Comparison of ENCODE assay signal across 8 cellular contexts in the genomic region with DNA sequence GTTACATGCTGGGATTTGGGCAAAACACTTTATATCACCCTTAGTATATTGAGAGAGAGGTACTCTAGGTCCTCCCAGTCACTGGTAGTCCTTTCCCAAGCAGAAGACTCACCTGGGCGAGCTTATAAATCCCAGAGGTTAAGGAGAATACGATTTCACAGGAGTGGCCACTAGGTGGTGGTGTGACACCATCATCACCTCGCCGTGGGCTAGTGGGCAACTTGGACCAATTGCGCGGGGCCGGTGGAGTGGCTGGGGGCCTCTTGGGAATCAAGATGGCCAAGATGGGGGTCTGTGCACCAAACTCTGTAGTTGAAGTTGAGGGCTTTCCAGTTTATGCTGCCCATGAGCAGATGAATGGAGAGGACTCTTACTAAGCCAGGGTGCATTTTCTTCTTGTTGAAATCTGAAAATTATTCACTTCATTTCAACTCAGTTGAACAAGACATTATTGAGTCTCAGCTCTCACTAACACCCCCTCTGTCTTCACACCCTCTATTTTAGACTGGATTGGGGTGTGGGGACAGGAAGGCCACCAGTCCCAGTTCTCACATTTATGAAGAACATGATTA. TPM values are rescaled to one million over a fixed set of nuclear protein-coding genes. Genes with fewer than 3 reads are reported as not detected.
DNase-seq lines count a peak whose midpoint lies in the region; ATAC-seq and TF ChIP-seq lines count a peak whose summit lies in the region.

No MANE protein-coding gene starts in this region.

- DNase-seq in AG04449 (ENCODE audit: low read depth, low spot score) (no peak), GM12865 (ENCODE audit: low read depth) (peak; percentile 53), NCI-H345 treated with DMSO at 0.1 percent for 48 hours (lab: John Stamatoyannopoulos, UW; ENCODE audit: unreplicated experiment) (peak; percentile 3), ascending aorta (ENCODE audit: low spot score in 2 of 2) (peak in 1 of 2 donors; percentile 67), iPS DF 4.7 (ENCODE audit: extremely low read depth, low spot score) (peak; percentile 56)
- DNase-seq in stimulated activated CD4-positive, alpha-beta T cell treated with anti-CD3 and anti-CD28 coated beads, Interleukin-2, amount 100 ng/mL, for 48 hours = peak; percentile 20 to 23
- DNase-seq in effector CD8-positive, alpha-beta T cell (lab: John Stamatoyannopoulos, UW) = no peak

- H3K4me1 ChIP-seq in ascending aorta = no peaks in the 10 kb centered on the region

- no peak for ATAC-seq in GM21423 (IDR thresholded peaks at IDR 0.05; ENCODE audit: unreplicated experiment)

- no peaks in the 10 kb centered on the region for H3K36me3 ChIP-seq in ascending aorta

- H3K4me3 ChIP-seq in AG04449 (ENCODE audit: low read depth, low read length) (no peak overlapping the region), GM12865 (ENCODE audit: low read depth, low read length) (no peak overlapping the region), ascending aorta (no peak overlapping the region)

- no peaks in the 10 kb centered on the region for H3K27me3 ChIP-seq in ascending aorta

- peak; percentile 48 for TF ChIP-seq CTCF in AG04449 (IDR thresholded peaks at IDR 0.05; ENCODE audit: insufficient read depth, low read length, missing control alignments)
- peak; percentile 63 for TF ChIP-seq CTCF in GM12865 (IDR thresholded peaks at IDR 0.05; ENCODE audit: insufficient read depth, low read depth, low read length, missing control alignments)
- peak; percentile 9 to 44 (median 29) for TF ChIP-seq CTCF in ascending aorta (IDR thresholded peaks at IDR 0.05)

- POLR2A ChIA-PET in AG04449 (lab: Yijun Ruan, JAX) = no interaction called here

- H3K9me3 ChIP-seq in ascending aorta = no peaks in the 10 kb centered on the region

- no peak overlapping the region for H3K27ac ChIP-seq in ascending aorta

- CTCF ChIA-PET in AG04449 (lab: Yijun Ruan, JAX) = interaction anchor here (0.7 to 5.7 kb wide), 15 partner anchors 11 to 1791 kb away, joined by 3 to 37 read pairs (median 3); no protein-coding TSS in a partner anchor

- intact Hi-C loops in ascending aorta (cut with DNase I) = no loop called here

RNA-seq across cellular contexts. Expression of a gene that starts 38.2 kb away (rescaled TPM):
- not detected for total RNA-seq in ascending aorta

Comparison
In these comparisons a context has a peak if more than half of its experiments do, and no peak if none do; other contexts are left out.
1. DNase-seq: peak in GM12865 (single experiment), NCI-H345 treated with DMSO at 0.1 percent for 48 hours (single experiment), iPS DF 4.7 (single experiment) and stimulated activated CD4-positive, alpha-beta T cell treated with anti-CD3 and anti-CD28 coated beads, Interleukin-2, amount 100 ng/mL, for 48 hours (2 of 2); none in AG04449 (single experiment) and effector CD8-positive, alpha-beta T cell (single experiment).
2. Peak in every context shown above with its lines, with median percentiles within 50 percentile points of each other: CTCF ChIP-seq.